ENCODE assay signal across 17 cellular contexts in the genomic region with DNA sequence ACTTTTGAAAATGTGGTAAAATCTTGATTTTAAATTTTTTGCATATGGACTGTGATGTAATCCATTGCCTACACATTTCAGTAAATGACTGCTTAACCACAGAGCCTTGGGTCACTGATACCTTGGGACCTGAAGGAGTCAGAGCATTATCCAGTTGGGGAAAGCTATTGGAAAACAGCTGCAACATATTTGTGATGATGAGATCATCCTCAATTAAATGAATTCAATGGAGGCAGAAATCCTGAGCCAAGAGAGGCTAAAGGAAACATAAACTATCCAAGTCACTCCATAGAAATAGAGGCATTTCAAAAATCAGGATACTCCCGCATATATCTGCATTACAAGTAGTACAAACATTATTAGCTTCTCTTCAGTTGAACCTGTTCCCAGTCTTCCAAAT.
DNase-seq lines count a peak whose midpoint lies in the region; ATAC-seq and TF ChIP-seq lines count a peak whose summit lies in the region.
"Had no signal": no experiment of that assay in that cellular context is flagged by ENCODE, and none has a peak within 500 bp of the region (broad histone marks: within the 10 kb centered on the region; RNA-seq: fewer than 3 reads in every experiment).

No MANE protein-coding gene starts in this region.

- H3K4me1 ChIP-seq in GM23248 (ENCODE audit: insufficient read depth) (peaks cover 23% of the 10 kb centered on the region; the same call in 1 of the 2 replicates), adrenal gland (replicated peaks in 1 of 2) (no peaks in the 10 kb centered on the region)
- H3K4me1 ChIP-seq: A549 had no signal

- H3K9me2 ChIP-seq in GM23248 (ENCODE audit: insufficient read depth), result peaks cover 3% of the 10 kb centered on the region; the same call in 1 of the 2 replicates

- H3K4me3 ChIP-seq in GM23248 (no peak overlapping the region), skeletal muscle cell (ENCODE audit: low read depth, low read length) (no peak overlapping the region), adrenal gland (no peak overlapping the region)
- H3K4me3 ChIP-seq: A549 had no signal

- no peak for ATAC-seq in GM18867 (IDR thresholded peaks at IDR 0.05; ENCODE audit: unreplicated experiment)
- ATAC-seq: A549 had no signal

- H3K27me3 ChIP-seq in GM23248 (replicated peaks; ENCODE audit: insufficient read depth) (no peaks in the 10 kb centered on the region), adrenal gland (no peaks in the 10 kb centered on the region)

- TF ChIP-seq POLR2A in adrenal gland (IDR thresholded peaks at IDR 0.05), result no peak

- H3F3A ChIP-seq in GM23248 (ENCODE audit: insufficient read depth), result no peaks in the 10 kb centered on the region

- no peaks in the 10 kb centered on the region for H3K27me3 Mint-ChIP-seq in activated T-helper 1 cell treated with anti-CD3 and anti-CD28 coated beads, Interleukin-12 subunit alpha, Interleukin-12 subunit beta, Interleukin-2, Interleukin-4 antibody, amounts not matched to agents 30 ng/mL and 10 ng/mL and 1 ng/mL, durations not matched to agents 14 hours and 24 hours and 36 hours (ENCODE audit: insufficient read depth)

- no peak overlapping the region for H2AFZ ChIP-seq in GM23248

- no peak overlapping the region for H3K4me3 Mint-ChIP-seq in activated T-helper 1 cell treated with anti-CD3 and anti-CD28 coated beads, Interleukin-12 subunit alpha, Interleukin-12 subunit beta, Interleukin-2, Interleukin-4 antibody, amounts not matched to agents 30 ng/mL and 10 ng/mL and 1 ng/mL, durations not matched to agents 14 hours and 24 hours and 36 hours
- H3K4me3 Mint-ChIP-seq: CD14-positive monocyte had no signal

- no peaks in the 10 kb centered on the region for H3K4me1 Mint-ChIP-seq in activated T-helper 1 cell treated with anti-CD3 and anti-CD28 coated beads, Interleukin-12 subunit alpha, Interleukin-12 subunit beta, Interleukin-2, Interleukin-4 antibody, amounts not matched to agents 30 ng/mL and 10 ng/mL and 1 ng/mL, durations not matched to agents 14 hours and 24 hours and 36 hours (ENCODE audit: low read depth)
- H3K4me1 Mint-ChIP-seq: CD14-positive monocyte had no signal

- intact Hi-C loops in adrenal gland (cut with DNase I), result no loop called here
- intact Hi-C loops in activated T-helper 1 cell treated with anti-CD3 and anti-CD28 coated beads, Interleukin-12 subunit alpha, Interleukin-12 subunit beta, Interleukin-2, Interleukin-4 antibody, amounts not matched to agents 30 ng/mL and 10 ng/mL and 1 ng/mL, durations not matched to agents 14 hours and 24 hours and 36 hours (cut with micrococcal nuclease), result no loop called here

- in situ Hi-C loops in GM23248 (cut with MboI), result no loop called here

- H3K27ac Mint-ChIP-seq in activated T-helper 1 cell treated with anti-CD3 and anti-CD28 coated beads, Interleukin-12 subunit alpha, Interleukin-12 subunit beta, Interleukin-2, Interleukin-4 antibody, amounts not matched to agents 30 ng/mL and 10 ng/mL and 1 ng/mL, durations not matched to agents 14 hours and 24 hours and 36 hours, result no peak overlapping the region
- H3K27ac Mint-ChIP-seq: CD14-positive monocyte had no signal

- peak; percentile 51 for DNase-seq in GM23248
- peak; percentile 3 for DNase-seq in NCI-H774 (lab: John Stamatoyannopoulos, UW)
- peak; percentile 24 for DNase-seq in fibroblast of gingiva (ENCODE audit: low read depth)
- peak; percentile 52 for DNase-seq in skeletal muscle cell (ENCODE audit: low read depth)
- no peak for DNase-seq in adrenal gland
- DNase-seq in activated T-helper 1 cell treated with anti-CD3 and anti-CD28 coated beads, Interleukin-12 subunit alpha, Interleukin-12 subunit beta, Interleukin-2, Interleukin-4 antibody, amounts not matched to agents 30 ng/mL and 10 ng/mL and 1 ng/mL, durations not matched to agents 14 hours and 24 hours and 36 hours (ENCODE audit: low spot score), result no peak
- no peak for DNase-seq in OCI-M2 (lab: John Stamatoyannopoulos, UW; ENCODE audit: unreplicated experiment)
- DNase-seq: AML-193; NCI-H187; NCI-H345; NCI-H526; NK-92 treated with Interleukin-12 subunit alpha and Interleukin-12 subunit beta, amount 100 ng/mL, for 24 hours; OCI-M1 had no signal

- H3K4me2 ChIP-seq in GM23248 (ENCODE audit: unreplicated experiment), result no peak overlapping the region
- H3K4me2 ChIP-seq: A549 had no signal

- TF ChIP-seq CTCF in adrenal gland (IDR thresholded peaks at IDR 0.05), result no peak

- no peak overlapping the region for H3K9ac ChIP-seq in GM23248

- no peaks in the 10 kb centered on the region for H4K20me1 ChIP-seq in GM23248 (ENCODE audit: insufficient read depth)

- H3K27ac ChIP-seq in GM23248, result no peak overlapping the region
- H3K27ac ChIP-seq in adrenal gland, result no peak overlapping the region
- H3K27ac ChIP-seq: A549, RWPE1 had no signal

- H3K9me3 ChIP-seq in GM23248 (ENCODE audit: low read depth) (no peaks in the 10 kb centered on the region), adrenal gland (replicated peaks in 1 of 3) (no peaks in the 10 kb centered on the region)
- H3K9me3 ChIP-seq: A549 had no signal

- H3K36me3 ChIP-seq in GM23248 (ENCODE audit: low read depth) (no peaks in the 10 kb centered on the region), adrenal gland (replicated peaks in 1 of 2) (no peaks in the 10 kb centered on the region)

- WGBS in GM23248 (ENCODE audit: low coverage in 1 of 2, low lambda C conversion rate in 2 of 2, missing lambda C conversion rate in 2 of 2), 2 experiments, result 38 to 61% methylated on average over 1 of the region's 1 CpG
- 83 to 88% (median 87%) methylated on average over 1 of the region's 1 CpG for WGBS in adrenal gland, 4 donors

- H3K79me2 ChIP-seq in GM23248 (ENCODE audit: insufficient read depth), result no peaks in the 10 kb centered on the region

- no peaks in the 10 kb centered on the region for H3K36me3 Mint-ChIP-seq in activated T-helper 1 cell treated with anti-CD3 and anti-CD28 coated beads, Interleukin-12 subunit alpha, Interleukin-12 subunit beta, Interleukin-2, Interleukin-4 antibody, amounts not matched to agents 30 ng/mL and 10 ng/mL and 1 ng/mL, durations not matched to agents 14 hours and 24 hours and 36 hours (ENCODE audit: low read depth)
- H3K36me3 Mint-ChIP-seq: CD14-positive monocyte had no signal

- H3K9me3 Mint-ChIP-seq in activated T-helper 1 cell treated with anti-CD3 and anti-CD28 coated beads, Interleukin-12 subunit alpha, Interleukin-12 subunit beta, Interleukin-2, Interleukin-4 antibody, amounts not matched to agents 30 ng/mL and 10 ng/mL and 1 ng/mL, durations not matched to agents 14 hours and 24 hours and 36 hours, result no peaks in the 10 kb centered on the region

Comparison
In these comparisons a context has a peak if more than half of its experiments do, and no peak if none do; other contexts are left out.
1. DNase-seq: peak in GM23248 (single experiment), NCI-H774 (single experiment), fibroblast of gingiva (single experiment) and skeletal muscle cell (single experiment); none in adrenal gland (0 of 7), activated T-helper 1 cell treated with anti-CD3 and anti-CD28 coated beads, Interleukin-12 subunit alpha, Interleukin-12 subunit beta, Interleukin-2, Interleukin-4 antibody, amounts not matched to agents 30 ng/mL and 10 ng/mL and 1 ng/mL, durations not matched to agents 14 hours and 24 hours and 36 hours (single experiment) and OCI-M2 (single experiment).